In the genomic region with DNA sequence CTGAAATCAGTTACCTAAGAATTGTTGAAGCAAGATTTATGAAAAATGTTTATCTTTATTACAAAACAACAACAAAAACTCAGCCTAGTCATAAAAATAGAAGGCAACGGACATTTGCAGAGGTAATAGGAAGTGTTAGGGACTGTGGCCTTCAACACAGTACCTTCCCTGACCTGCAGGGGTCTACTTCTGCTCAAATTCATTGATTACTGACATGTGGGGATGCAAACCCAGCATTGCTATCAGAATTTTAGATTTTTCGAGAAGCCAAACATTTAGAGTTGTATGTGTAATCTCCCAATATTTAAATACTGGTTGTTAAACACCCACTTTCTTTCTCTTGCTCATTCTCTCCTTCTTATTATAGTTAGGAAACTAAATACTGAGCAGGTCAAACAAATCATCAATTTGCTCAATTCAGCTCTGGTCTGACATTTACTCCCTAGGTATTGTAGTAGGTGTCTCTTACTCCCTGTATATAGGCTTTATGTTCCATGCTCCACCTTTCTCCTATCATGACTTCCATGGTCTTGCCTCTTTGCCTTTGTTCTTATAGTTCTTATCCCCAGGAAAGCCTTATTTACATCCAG, we compare ENCODE assay signal across 8 cellular contexts.
DNase-seq lines count a peak whose midpoint lies in the region; ATAC-seq and TF ChIP-seq lines count a peak whose summit lies in the region.

No MANE protein-coding gene starts in this region.

- CTCF ChIA-PET in IMR-90 (lab: Yijun Ruan, JAX), result interaction anchor here (0.6 to 1.2 kb wide), 3 partner anchors 9 to 55 kb away, joined by 3 to 4 read pairs (median 3); no protein-coding TSS in a partner anchor

- H3K4me1 ChIP-seq in IMR-90 (ENCODE audit: control insufficient read depth, insufficient read depth, low read length), result peaks cover 2% of the 10 kb centered on the region; the same call in 1 of the 2 replicates

- H4K5ac ChIP-seq in IMR-90 (ENCODE audit: low read depth, low read length), result no peak overlapping the region

- H3K18ac ChIP-seq in IMR-90 (ENCODE audit: low read depth, low read length), result no peak overlapping the region

- DNase-seq in ACHN (peak; percentile 26), IMR-90 (no peak), activated T-cell treated with anti-CD3 and anti-CD28 coated beads for 48 hours (ENCODE audit: low read depth) (peak; percentile 17), lung microvascular endothelial cell (ENCODE audit: low read depth in 2 of 2) (peak; percentile 3 to 12), NCI-H1436 (lab: John Stamatoyannopoulos, UW) (no peak), NCI-H146 (lab: John Stamatoyannopoulos, UW) (no peak)

- H3K56ac ChIP-seq in IMR-90 (ENCODE audit: extremely low read depth, insufficient read depth, low read length), result no peak overlapping the region

- H3K4me2 ChIP-seq in IMR-90 (ENCODE audit: low read depth, low read length), result no peak overlapping the region

- no peaks in the 10 kb centered on the region for H3K79me1 ChIP-seq in IMR-90 (ENCODE audit: low read depth in 1 of 2, low read length in 2 of 2)

- no peak overlapping the region for H2BK5ac ChIP-seq in IMR-90 (ENCODE audit: low read depth, low read length, poor library complexity, severe bottlenecking)

- H3K36me3 ChIP-seq in IMR-90 (ENCODE audit: control insufficient read depth, insufficient read depth, low read length), result no peaks in the 10 kb centered on the region

- no peak overlapping the region for H2AK5ac ChIP-seq in IMR-90 (ENCODE audit: low read depth, low read length)

- no peak overlapping the region for H3K4me3 ChIP-seq in IMR-90 (ENCODE audit: insufficient read depth, low read depth, low read length)

- H3K14ac ChIP-seq in IMR-90 (replicated peaks; ENCODE audit: low read depth, low read length), result no peak overlapping the region

- no peak overlapping the region for H4K91ac ChIP-seq in IMR-90 (ENCODE audit: insufficient read depth, low read depth, low read length)

- H3K9ac ChIP-seq in IMR-90 (ENCODE audit: low read depth, low read length), result no peak overlapping the region

- no peak overlapping the region for H3K23ac ChIP-seq in IMR-90 (ENCODE audit: low read depth, low read length)

- no peak for TF ChIP-seq RAD21 in IMR-90 (IDR thresholded peaks at IDR 0.05; ENCODE audit: low read length)

- dilution Hi-C loops in IMR-90 (cut with HindIII; ENCODE audit: low sequenced_read_pairs, unreplicated experiment), result no loop called here

- no peaks in the 10 kb centered on the region for H3K27me3 ChIP-seq in IMR-90 (ENCODE audit: control insufficient read depth, insufficient read depth, low read length)

- intact Hi-C loops in IMR-90 (cut with micrococcal nuclease), result no loop called here

- TF ChIP-seq CTCF in IMR-90 (conservative IDR thresholded peaks at IDR 0.05; ENCODE audit: low read depth, low read length), result peak; percentile 16; the same call in 1 of the 2 replicates

- H4K8ac ChIP-seq in IMR-90 (ENCODE audit: low read depth in 2 of 2, low read length in 2 of 2), result no peak overlapping the region

- H3K4ac ChIP-seq in IMR-90 (ENCODE audit: low read depth, low read length), result no peak overlapping the region

- no peak overlapping the region for H2AK9ac ChIP-seq in IMR-90 (replicated peaks; ENCODE audit: low read depth, low read length, poor library complexity)

- POLR2A ChIA-PET in IMR-90 (lab: Charles Lee; ENCODE audit: unreplicated experiment), result no interaction called here

- H2AFZ ChIP-seq in IMR-90 (replicated peaks; ENCODE audit: low read length, poor library complexity), result no peak overlapping the region

- no peaks in the 10 kb centered on the region for H4K20me1 ChIP-seq in IMR-90 (ENCODE audit: insufficient read depth, low read length)

- WGBS in IMR-90 (ENCODE audit: extremely low coverage in 2 of 2, insufficient read length in 1 of 2), 2 experiments, result no CpG with 5 or more reads among the region's 2 CpGs

- H2BK20ac ChIP-seq in IMR-90 (ENCODE audit: low read depth, low read length), result no peak overlapping the region

- no peak overlapping the region for H2BK15ac ChIP-seq in IMR-90 (ENCODE audit: low read depth, low read length)

- H3K9me3 ChIP-seq in IMR-90 (ENCODE audit: control insufficient read depth, insufficient read depth, low read length), result no peaks in the 10 kb centered on the region

- H3K27ac ChIP-seq in IMR-90 (ENCODE audit: insufficient read depth, low read length), result no peak overlapping the region

- no TSS peak for BruUV-seq in IMR-90 (replicated peaks; lab: Mats Ljungman, UMichigan)

- H3K9me1 ChIP-seq in IMR-90 (ENCODE audit: insufficient read depth, low read length), result no peaks in the 10 kb centered on the region

- ATAC-seq in GM18909 (IDR thresholded peaks at IDR 0.05; ENCODE audit: poor library complexity, unreplicated experiment) (peak; percentile 74), IMR-90 (ENCODE audit: low read depth) (no peak), HG03025 (IDR thresholded peaks at IDR 0.05; ENCODE audit: low FRiP score, unreplicated experiment) (no peak)

- no peak overlapping the region for H2BK120ac ChIP-seq in IMR-90 (ENCODE audit: low read depth, low read length)

- no peak for TF ChIP-seq POLR2A in IMR-90 (IDR thresholded peaks at IDR 0.05; ENCODE audit: low read depth, low read length)

- in situ Hi-C loops in ACHN (cut with HindIII; ENCODE audit: low pct_ligation_motif_present, low pct_unique_long_range_greater_than_20kb, low sequenced_read_pairs) (no loop called here), IMR-90 (cut with MboI; ENCODE audit: low sequenced_read_pairs) (no loop called here)

TF ChIP-seq in IMR-90, 13 proteins besides CTCF, POLR2A, EP300 and RAD21:
- TF ChIP-seq RFX5 (IDR thresholded peaks at IDR 0.05; ENCODE audit: low read depth, low read length), result no peak
- TF ChIP-seq NFE2L2 (IDR thresholded peaks at IDR 0.05; ENCODE audit: low read depth, low read length), result no peak
- TF ChIP-seq CHD1 (IDR thresholded peaks at IDR 0.05; ENCODE audit: low read depth, low read length), result no peak
- TF ChIP-seq CEBPB (IDR thresholded peaks at IDR 0.05; ENCODE audit: low read depth, low read length), result no peak
- TF ChIP-seq, protein P1, sequence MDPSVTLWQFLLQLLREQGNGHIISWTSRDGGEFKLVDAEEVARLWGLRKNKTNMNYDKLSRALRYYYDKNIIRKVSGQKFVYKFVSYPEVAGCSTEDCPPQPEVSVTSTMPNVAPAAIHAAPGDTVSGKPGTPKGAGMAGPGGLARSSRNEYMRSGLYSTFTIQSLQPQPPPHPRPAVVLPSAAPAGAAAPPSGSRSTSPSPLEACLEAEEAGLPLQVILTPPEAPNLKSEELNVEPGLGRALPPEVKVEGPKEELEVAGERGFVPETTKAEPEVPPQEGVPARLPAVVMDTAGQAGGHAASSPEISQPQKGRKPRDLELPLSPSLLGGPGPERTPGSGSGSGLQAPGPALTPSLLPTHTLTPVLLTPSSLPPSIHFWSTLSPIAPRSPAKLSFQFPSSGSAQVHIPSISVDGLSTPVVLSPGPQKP (IDR thresholded peaks at IDR 0.05; ENCODE audit: borderline replicate concordance, low read depth, low read length), result no peak
- no peak for TF ChIP-seq RCOR1 (IDR thresholded peaks at IDR 0.05; ENCODE audit: insufficient replicate concordance, low read length)
- TF ChIP-seq, protein P2, sequence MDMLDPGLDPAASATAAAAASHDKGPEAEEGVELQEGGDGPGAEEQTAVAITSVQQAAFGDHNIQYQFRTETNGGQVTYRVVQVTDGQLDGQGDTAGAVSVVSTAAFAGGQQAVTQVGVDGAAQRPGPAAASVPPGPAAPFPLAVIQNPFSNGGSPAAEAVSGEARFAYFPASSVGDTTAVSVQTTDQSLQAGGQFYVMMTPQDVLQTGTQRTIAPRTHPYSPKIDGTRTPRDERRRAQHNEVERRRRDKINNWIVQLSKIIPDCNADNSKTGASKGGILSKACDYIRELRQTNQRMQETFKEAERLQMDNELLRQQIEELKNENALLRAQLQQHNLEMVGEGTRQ (IDR thresholded peaks at IDR 0.05; ENCODE audit: low read depth, low read length), result no peak
- TF ChIP-seq MXI1 (IDR thresholded peaks at IDR 0.05; ENCODE audit: borderline replicate concordance, low read depth, low read length), result no peak
- TF ChIP-seq BHLHE40 (IDR thresholded peaks at IDR 0.05; ENCODE audit: low read depth, low read length), result no peak
- no peak for TF ChIP-seq MAFK (IDR thresholded peaks at IDR 0.05; ENCODE audit: low read depth, low read length)
- TF ChIP-seq SMC3 (IDR thresholded peaks at IDR 0.05; ENCODE audit: low read depth, low read length), result no peak
- no peak for TF ChIP-seq MAZ (IDR thresholded peaks at IDR 0.05; ENCODE audit: borderline replicate concordance, low read depth, low read length)
- TF ChIP-seq FOS (IDR thresholded peaks at IDR 0.05; ENCODE audit: low read depth, low read length), result no peak
TF ChIP-seq in IMR-90: peak in this region for 0.

Comparison
In these comparisons a context has a peak if more than half of its experiments do, and no peak if none do; other contexts are left out.
1. DNase-seq: peak in ACHN (single experiment), activated T-cell treated with anti-CD3 and anti-CD28 coated beads for 48 hours (single experiment) and lung microvascular endothelial cell (2 of 2); none in IMR-90 (single experiment), NCI-H1436 (single experiment) and NCI-H146 (single experiment).